Comparison of ENCODE assay signal across 17 cellular contexts in the genomic region with DNA sequence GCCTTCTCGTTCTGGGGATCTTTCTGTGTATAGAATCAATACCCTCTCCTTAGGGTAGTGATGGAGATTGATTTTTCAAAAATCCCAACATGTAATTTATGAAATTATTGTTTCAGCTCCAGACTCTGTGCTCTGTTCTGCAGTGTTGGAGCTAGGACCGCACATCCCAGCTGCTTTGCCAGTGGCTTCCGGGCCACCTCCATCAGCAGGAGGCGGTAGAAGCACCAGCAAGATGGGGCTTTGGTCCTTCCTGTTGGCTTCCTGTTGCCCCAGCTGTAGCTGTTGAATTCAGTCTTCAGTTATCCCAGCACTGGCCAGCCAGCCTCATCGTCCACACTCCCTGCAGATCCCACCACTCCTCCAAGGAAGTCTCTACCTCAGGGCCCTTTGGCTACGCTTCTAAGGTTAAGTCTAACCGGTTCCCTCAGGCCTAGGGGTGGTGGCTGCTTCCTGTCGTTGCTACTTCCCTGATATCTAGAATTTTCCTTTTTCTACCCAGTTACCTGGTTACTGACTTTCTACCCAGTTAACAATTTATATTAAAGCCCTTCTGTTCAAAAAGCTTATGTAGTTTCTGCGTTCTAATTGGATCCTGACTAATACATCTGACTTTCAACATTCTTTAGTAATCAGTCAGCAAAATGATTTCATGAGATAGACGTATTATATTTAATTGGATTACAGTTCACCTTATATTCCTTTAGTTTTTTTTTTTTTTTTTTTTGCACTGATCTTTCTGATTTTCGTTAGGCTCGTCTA. TPM values are rescaled to one million over a fixed set of nuclear protein-coding genes. Genes with fewer than 3 reads are reported as not detected.
DNase-seq lines count a peak whose midpoint lies in the region; ATAC-seq, FAIRE-seq and TF ChIP-seq lines count a peak whose summit lies in the region.
"Had no signal": no experiment of that assay in that cellular context is flagged by ENCODE, and none has a peak within 500 bp of the region (broad histone marks: within the 10 kb centered on the region; RNA-seq: fewer than 3 reads in every experiment).

No MANE protein-coding gene starts in this region.

- H3K36me3 ChIP-seq in PC-3 (ENCODE audit: low read depth, low read length) (peaks cover 21% of the 10 kb centered on the region; the same call in 1 of the 2 replicates), bronchial epithelial cell (ENCODE audit: control insufficient read depth, insufficient read depth, low read length) (peaks cover 2% of the 10 kb centered on the region)

- peak; percentile 78 for TF ChIP-seq CTCF in PC-3 (conservative IDR thresholded peaks at IDR 0.05; ENCODE audit: low read depth, low read length)
- TF ChIP-seq CTCF in bronchial epithelial cell (IDR thresholded peaks at IDR 0.05; ENCODE audit: insufficient read depth, low read length, severe bottlenecking): peak; percentile 14
- no peak for TF ChIP-seq CTCF in osteocyte (IDR thresholded peaks at IDR 0.05)

- H3K4me1 ChIP-seq in PC-3 (ENCODE audit: insufficient read depth, low read length): peaks cover 73% of the 10 kb centered on the region

- H3F3A ChIP-seq in PC-3 (ENCODE audit: low read length, unreplicated experiment): peaks cover 22% of the 10 kb centered on the region

- peak overlapping the region; percentile 59 for H3K4me2 ChIP-seq in PC-3 (ENCODE audit: low read length)
- H3K4me2 ChIP-seq: hepatocyte had no signal

- H3K9me3 ChIP-seq in PC-3 (ENCODE audit: low read length): no peaks in the 10 kb centered on the region
- H3K9me3 ChIP-seq: psoas muscle had no signal

- H3K27ac ChIP-seq in PC-3 (ENCODE audit: low read length): peak overlapping the region; percentile 90
- H3K27ac ChIP-seq: hepatocyte, psoas muscle had no signal

- peak; percentile 72 for ATAC-seq in PC-3
- ATAC-seq in HG02981 (IDR thresholded peaks at IDR 0.05; ENCODE audit: unreplicated experiment): no peak
- no peak for ATAC-seq in HG03378 (IDR thresholded peaks at IDR 0.05; ENCODE audit: unreplicated experiment)
- ATAC-seq: activated naive CD4-positive, alpha-beta T cell treated with anti-CD3 and anti-CD28 coated beads, Interleukin-2, amount 50 U/mL, for 72 hours had no signal

- CTCF ChIA-PET in PC-3 (lab: Charles Lee): interaction anchor here (0.6 to 2.5 kb wide), 5 partner anchors 13 to 728 kb away, joined by 3 to 18 read pairs (median 4); no protein-coding TSS in a partner anchor

- H4K20me1 ChIP-seq in PC-3 (ENCODE audit: low read length): no peaks in the 10 kb centered on the region

- POLR2A ChIA-PET in PC-3 (lab: Charles Lee; ENCODE audit: unreplicated experiment): interaction anchor here (0.6 to 1.2 kb wide), 5 partner anchors 12 to 233 kb away, joined by 3 to 17 read pairs (median 7); no protein-coding TSS in a partner anchor

- intact Hi-C loops in PC-3 (cut with micrococcal nuclease): no loop called here

- peaks cover 69% of the 10 kb centered on the region for H3K4me1 Mint-ChIP-seq in osteocyte (ENCODE audit: unreplicated experiment)

- H3K9me3 Mint-ChIP-seq in osteocyte (ENCODE audit: unreplicated experiment): no peaks in the 10 kb centered on the region
- H3K9me3 Mint-ChIP-seq: activated naive CD4-positive, alpha-beta T cell treated with anti-CD3 and anti-CD28 coated beads, Interleukin-2, amount 50 U/mL, for 72 hours; CD4-positive, CD25-positive, alpha-beta regulatory T cell had no signal

- H3K79me2 ChIP-seq in PC-3 (ENCODE audit: low read length): peaks cover 90% of the 10 kb centered on the region

- TSS peak; percentile 97 for BruUV-seq in PC-3 (replicated peaks; lab: Mats Ljungman, UMichigan)

- H3K4me3 ChIP-seq in PC-3 (ENCODE audit: low read length) (peak overlapping the region; percentile 32), bronchial epithelial cell (ENCODE audit: low read depth, low read length) (no peak overlapping the region)
- H3K4me3 ChIP-seq: hepatocyte, psoas muscle had no signal

- H3K36me3 Mint-ChIP-seq in osteocyte (ENCODE audit: unreplicated experiment): peaks cover 12% of the 10 kb centered on the region

- H3K27me3 ChIP-seq in PC-3 (ENCODE audit: low read length) (no peaks in the 10 kb centered on the region), bronchial epithelial cell (ENCODE audit: control insufficient read depth, insufficient read depth, low read length) (no peaks in the 10 kb centered on the region)
- H3K27me3 ChIP-seq: hepatocyte had no signal

- no peak for FAIRE-seq in bronchial epithelial cell (lab: Jason Lieb, UNC)

- peak overlapping the region; percentile 98 for H3K27ac Mint-ChIP-seq in osteocyte (ENCODE audit: unreplicated experiment)

- H3K9ac ChIP-seq in PC-3 (ENCODE audit: low read length): peak overlapping the region; percentile 53

- H3K9me2 ChIP-seq in PC-3 (replicated peaks; ENCODE audit: low read length): no peaks in the 10 kb centered on the region

- no peaks in the 10 kb centered on the region for H3K27me3 Mint-ChIP-seq in osteocyte (ENCODE audit: unreplicated experiment)
- H3K27me3 Mint-ChIP-seq: CD4-positive, CD25-positive, alpha-beta regulatory T cell had no signal

- no peak overlapping the region for H3K4me3 Mint-ChIP-seq in osteocyte (ENCODE audit: unreplicated experiment)
- H3K4me3 Mint-ChIP-seq: CD4-positive, CD25-positive, alpha-beta regulatory T cell had no signal

- H2AFZ ChIP-seq in PC-3 (ENCODE audit: low read length): no peak overlapping the region
- H2AFZ ChIP-seq: hepatocyte had no signal

- DNase-seq in EH (ENCODE audit: low read depth): peak; percentile 72
- peak; percentile 99 for DNase-seq in PC-3
- peak; percentile 71 for DNase-seq in bronchial epithelial cell (ENCODE audit: low read depth)
- no peak for DNase-seq in osteocyte (ENCODE audit: extremely low spot score, unreplicated experiment)
- no peak for DNase-seq in SIG-M5 (lab: John Stamatoyannopoulos, UW)
- DNase-seq in NCI-H2107 treated with DMSO at 0.1 percent for 48 hours (lab: John Stamatoyannopoulos, UW; ENCODE audit: unreplicated experiment): no peak
- DNase-seq: activated CD4-positive, alpha-beta T cell treated with anti-CD3 and anti-CD28 coated beads for 4 hours; CD4-positive, CD25-positive, alpha-beta regulatory T cell; cerebellar nuclear complex; GF-D8; NCI-H146; NCI-H446; psoas muscle had no signal

RNA-seq across cellular contexts. Expression of a gene that starts 24.6 kb away (rescaled TPM):
- 182 and 193 TPM in 2 replicates for total RNA-seq in PC-3 (2014; rRNA removed)
- 31.9 and 37.4 TPM in 2 replicates for total RNA-seq in bronchial epithelial cell
- total RNA-seq in osteocyte: 149 TPM in 2 replicates

Comparison
In these comparisons a context has a peak if more than half of its experiments do, and no peak if none do; other contexts are left out.
1. DNase-seq: peak in EH (single experiment), PC-3 (single experiment) and bronchial epithelial cell (single experiment); none in osteocyte (single experiment), SIG-M5 (single experiment) and NCI-H2107 treated with DMSO at 0.1 percent for 48 hours (single experiment).